ENCODE assay signal across 1 cellular context in the genomic region with DNA sequence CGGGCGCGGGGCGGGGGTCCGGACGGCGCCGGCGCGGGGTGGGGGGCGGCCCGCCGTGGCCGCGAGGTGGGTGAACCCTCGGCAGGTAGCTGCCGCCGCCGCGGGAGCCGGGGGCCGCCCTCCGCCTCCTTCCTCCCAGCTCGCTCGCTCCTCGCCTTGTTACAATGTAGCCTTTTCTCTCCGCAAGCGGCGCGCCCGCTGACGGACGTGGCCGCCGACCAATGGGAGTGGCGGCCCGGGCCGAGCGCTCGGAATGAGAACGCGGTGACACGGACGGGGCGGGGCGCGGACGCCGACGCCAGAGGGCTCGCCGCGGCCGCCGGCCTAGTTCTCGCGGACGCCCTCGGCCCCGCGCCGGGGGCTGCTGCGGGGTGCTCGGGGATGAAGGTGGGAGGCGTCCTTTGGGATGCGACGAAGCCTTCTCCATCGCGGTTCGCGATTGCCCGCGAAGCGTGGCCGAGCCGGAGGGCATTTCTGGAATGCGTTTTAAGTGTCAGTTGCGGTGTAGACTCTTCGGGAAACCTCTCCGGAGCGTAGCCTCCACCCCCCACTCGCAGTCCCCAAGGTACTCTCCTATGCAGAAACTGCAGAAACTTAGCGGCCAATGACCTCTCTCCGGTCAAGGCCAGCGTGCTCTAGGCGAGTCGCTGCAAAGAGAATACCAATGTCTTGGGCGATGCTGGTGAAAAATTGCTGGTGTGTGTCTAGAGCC.
TF ChIP-seq lines count a peak whose summit lies in the region.

No MANE protein-coding gene starts in this region.

TF ChIP-seq in HepG2, 621 proteins besides CTCF, POLR2A, EP300 and RAD21 (continued from another document and continues in another):
- TF ChIP-seq SIN3A (IDR thresholded peaks at IDR 0.05; ENCODE audit: borderline replicate concordance, low read depth, low read length) (no peak), ELF4 (CRISPR knock-in tag; IDR thresholded peaks at IDR 0.05; ENCODE audit: borderline replicate concordance) (no peak), ZNF713 (CRISPR knock-in tag; IDR thresholded peaks at IDR 0.05) (no peak), ZNF501 (CRISPR knock-in tag; IDR thresholded peaks at IDR 0.05) (no peak; the same call in 1 of the 2 replicates), ZNF780A (CRISPR knock-in tag; IDR thresholded peaks at IDR 0.05) (no peak), ZNF766 (CRISPR knock-in tag; IDR thresholded peaks at IDR 0.05; ENCODE audit: borderline replicate concordance) (peak; percentile 94), FOXA3 (CRISPR knock-in tag; IDR thresholded peaks at IDR 0.05) (peak; percentile 77), NPAS2 (CRISPR knock-in tag; IDR thresholded peaks at IDR 0.05; ENCODE audit: borderline replicate concordance) (no peak), ZIK1 (CRISPR knock-in tag; IDR thresholded peaks at IDR 0.05; ENCODE audit: borderline replicate concordance, low read depth) (no peak), MAFF (IDR thresholded peaks at IDR 0.05; ENCODE audit: low read depth, low read length) (no peak), CREB1 (IDR thresholded peaks at IDR 0.05) (peak; percentile 78), CREB1 (CRISPR knock-in tag; IDR thresholded peaks at IDR 0.05) (no peak), ZNF552 (CRISPR knock-in tag; IDR thresholded peaks at IDR 0.05; ENCODE audit: borderline replicate concordance) (no peak), ZNF558 (CRISPR knock-in tag; IDR thresholded peaks at IDR 0.05; ENCODE audit: borderline replicate concordance) (peak; percentile 61; the same call in 1 of the 2 replicates), ZNF605 (CRISPR knock-in tag; IDR thresholded peaks at IDR 0.05) (0 out of 2 replicates have a peak, but pooled peaks have one; percentile 39), REL (CRISPR knock-in tag; conservative IDR thresholded peaks at IDR 0.05) (no peak), PTBP1 (IDR thresholded peaks at IDR 0.05; ENCODE audit: low read depth, low read length, poor library complexity, severe bottlenecking) (no peak), NR3C1 (CRISPR knock-in tag; IDR thresholded peaks at IDR 0.05) (no peak), ZNF746 (CRISPR knock-in tag; IDR thresholded peaks at IDR 0.05) (no peak)
- TF ChIP-seq, protein P1, sequence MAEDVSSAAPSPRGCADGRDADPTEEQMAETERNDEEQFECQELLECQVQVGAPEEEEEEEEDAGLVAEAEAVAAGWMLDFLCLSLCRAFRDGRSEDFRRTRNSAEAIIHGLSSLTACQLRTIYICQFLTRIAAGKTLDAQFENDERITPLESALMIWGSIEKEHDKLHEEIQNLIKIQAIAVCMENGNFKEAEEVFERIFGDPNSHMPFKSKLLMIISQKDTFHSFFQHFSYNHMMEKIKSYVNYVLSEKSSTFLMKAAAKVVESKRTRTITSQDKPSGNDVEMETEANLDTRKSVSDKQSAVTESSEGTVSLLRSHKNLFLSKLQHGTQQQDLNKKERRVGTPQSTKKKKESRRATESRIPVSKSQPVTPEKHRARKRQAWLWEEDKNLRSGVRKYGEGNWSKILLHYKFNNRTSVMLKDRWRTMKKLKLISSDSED (CRISPR knock-in tag; IDR thresholded peaks at IDR 0.05): 0 out of 2 replicates have a peak, but pooled peaks have one; percentile 44
- TF ChIP-seq, protein P2, sequence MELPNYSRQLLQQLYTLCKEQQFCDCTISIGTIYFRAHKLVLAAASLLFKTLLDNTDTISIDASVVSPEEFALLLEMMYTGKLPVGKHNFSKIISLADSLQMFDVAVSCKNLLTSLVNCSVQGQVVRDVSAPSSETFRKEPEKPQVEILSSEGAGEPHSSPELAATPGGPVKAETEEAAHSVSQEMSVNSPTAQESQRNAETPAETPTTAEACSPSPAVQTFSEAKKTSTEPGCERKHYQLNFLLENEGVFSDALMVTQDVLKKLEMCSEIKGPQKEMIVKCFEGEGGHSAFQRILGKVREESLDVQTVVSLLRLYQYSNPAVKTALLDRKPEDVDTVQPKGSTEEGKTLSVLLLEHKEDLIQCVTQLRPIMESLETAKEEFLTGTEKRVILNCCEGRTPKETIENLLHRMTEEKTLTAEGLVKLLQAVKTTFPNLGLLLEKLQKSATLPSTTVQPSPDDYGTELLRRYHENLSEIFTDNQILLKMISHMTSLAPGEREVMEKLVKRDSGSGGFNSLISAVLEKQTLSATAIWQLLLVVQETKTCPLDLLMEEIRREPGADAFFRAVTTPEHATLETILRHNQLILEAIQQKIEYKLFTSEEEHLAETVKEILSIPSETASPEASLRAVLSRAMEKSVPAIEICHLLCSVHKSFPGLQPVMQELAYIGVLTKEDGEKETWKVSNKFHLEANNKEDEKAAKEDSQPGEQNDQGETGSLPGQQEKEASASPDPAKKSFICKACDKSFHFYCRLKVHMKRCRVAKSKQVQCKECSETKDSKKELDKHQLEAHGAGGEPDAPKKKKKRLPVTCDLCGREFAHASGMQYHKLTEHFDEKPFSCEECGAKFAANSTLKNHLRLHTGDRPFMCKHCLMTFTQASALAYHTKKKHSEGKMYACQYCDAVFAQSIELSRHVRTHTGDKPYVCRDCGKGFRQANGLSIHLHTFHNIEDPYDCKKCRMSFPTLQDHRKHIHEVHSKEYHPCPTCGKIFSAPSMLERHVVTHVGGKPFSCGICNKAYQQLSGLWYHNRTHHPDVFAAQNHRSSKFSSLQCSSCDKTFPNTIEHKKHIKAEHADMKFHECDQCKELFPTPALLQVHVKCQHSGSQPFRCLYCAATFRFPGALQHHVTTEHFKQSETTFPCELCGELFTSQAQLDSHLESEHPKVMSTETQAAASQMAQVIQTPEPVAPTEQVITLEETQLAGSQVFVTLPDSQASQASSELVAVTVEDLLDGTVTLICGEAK (IDR thresholded peaks at IDR 0.05): no peak
- TF ChIP-seq, protein P2 (CRISPR knock-in tag; IDR thresholded peaks at IDR 0.05): no peak; the same call in 1 of the 2 replicates
- TF ChIP-seq, protein P3, sequence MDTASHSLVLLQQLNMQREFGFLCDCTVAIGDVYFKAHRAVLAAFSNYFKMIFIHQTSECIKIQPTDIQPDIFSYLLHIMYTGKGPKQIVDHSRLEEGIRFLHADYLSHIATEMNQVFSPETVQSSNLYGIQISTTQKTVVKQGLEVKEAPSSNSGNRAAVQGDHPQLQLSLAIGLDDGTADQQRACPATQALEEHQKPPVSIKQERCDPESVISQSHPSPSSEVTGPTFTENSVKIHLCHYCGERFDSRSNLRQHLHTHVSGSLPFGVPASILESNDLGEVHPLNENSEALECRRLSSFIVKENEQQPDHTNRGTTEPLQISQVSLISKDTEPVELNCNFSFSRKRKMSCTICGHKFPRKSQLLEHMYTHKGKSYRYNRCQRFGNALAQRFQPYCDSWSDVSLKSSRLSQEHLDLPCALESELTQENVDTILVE (CRISPR knock-in tag; IDR thresholded peaks at IDR 0.05): peak; percentile 17; the same call in 1 of the 2 replicates
- TF ChIP-seq, protein P4, sequence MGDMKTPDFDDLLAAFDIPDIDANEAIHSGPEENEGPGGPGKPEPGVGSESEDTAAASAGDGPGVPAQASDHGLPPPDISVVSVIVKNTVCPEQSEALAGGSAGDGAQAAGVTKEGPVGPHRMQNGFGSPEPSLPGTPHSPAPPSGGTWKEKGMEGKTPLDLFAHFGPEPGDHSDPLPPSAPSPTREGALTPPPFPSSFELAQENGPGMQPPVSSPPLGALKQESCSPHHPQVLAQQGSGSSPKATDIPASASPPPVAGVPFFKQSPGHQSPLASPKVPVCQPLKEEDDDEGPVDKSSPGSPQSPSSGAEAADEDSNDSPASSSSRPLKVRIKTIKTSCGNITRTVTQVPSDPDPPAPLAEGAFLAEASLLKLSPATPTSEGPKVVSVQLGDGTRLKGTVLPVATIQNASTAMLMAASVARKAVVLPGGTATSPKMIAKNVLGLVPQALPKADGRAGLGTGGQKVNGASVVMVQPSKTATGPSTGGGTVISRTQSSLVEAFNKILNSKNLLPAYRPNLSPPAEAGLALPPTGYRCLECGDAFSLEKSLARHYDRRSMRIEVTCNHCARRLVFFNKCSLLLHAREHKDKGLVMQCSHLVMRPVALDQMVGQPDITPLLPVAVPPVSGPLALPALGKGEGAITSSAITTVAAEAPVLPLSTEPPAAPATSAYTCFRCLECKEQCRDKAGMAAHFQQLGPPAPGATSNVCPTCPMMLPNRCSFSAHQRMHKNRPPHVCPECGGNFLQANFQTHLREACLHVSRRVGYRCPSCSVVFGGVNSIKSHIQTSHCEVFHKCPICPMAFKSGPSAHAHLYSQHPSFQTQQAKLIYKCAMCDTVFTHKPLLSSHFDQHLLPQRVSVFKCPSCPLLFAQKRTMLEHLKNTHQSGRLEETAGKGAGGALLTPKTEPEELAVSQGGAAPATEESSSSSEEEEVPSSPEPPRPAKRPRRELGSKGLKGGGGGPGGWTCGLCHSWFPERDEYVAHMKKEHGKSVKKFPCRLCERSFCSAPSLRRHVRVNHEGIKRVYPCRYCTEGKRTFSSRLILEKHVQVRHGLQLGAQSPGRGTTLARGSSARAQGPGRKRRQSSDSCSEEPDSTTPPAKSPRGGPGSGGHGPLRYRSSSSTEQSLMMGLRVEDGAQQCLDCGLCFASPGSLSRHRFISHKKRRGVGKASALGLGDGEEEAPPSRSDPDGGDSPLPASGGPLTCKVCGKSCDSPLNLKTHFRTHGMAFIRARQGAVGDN (CRISPR knock-in tag; IDR thresholded peaks at IDR 0.05): peak; percentile 77
- TF ChIP-seq, protein P5, sequence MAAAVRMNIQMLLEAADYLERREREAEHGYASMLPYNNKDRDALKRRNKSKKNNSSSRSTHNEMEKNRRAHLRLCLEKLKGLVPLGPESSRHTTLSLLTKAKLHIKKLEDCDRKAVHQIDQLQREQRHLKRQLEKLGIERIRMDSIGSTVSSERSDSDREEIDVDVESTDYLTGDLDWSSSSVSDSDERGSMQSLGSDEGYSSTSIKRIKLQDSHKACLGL (CRISPR knock-in tag; IDR thresholded peaks at IDR 0.05): no peak; the same call in 1 of the 2 replicates
- TF ChIP-seq, protein P6, sequence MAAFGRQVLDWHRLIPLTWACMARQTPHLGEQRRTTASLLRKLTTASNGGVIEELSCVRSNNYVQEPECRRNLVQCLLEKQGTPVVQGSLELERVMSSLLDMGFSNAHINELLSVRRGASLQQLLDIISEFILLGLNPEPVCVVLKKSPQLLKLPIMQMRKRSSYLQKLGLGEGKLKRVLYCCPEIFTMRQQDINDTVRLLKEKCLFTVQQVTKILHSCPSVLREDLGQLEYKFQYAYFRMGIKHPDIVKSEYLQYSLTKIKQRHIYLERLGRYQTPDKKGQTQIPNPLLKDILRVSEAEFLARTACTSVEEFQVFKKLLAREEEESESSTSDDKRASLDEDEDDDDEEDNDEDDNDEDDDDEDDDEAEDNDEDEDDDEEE (CRISPR knock-in tag; IDR thresholded peaks at IDR 0.05): peak; percentile 67; the same call in 1 of the 2 replicates
- TF ChIP-seq, protein P7, sequence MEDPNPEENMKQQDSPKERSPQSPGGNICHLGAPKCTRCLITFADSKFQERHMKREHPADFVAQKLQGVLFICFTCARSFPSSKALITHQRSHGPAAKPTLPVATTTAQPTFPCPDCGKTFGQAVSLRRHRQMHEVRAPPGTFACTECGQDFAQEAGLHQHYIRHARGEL (CRISPR knock-in tag; IDR thresholded peaks at IDR 0.05): no peak
- TF ChIP-seq, protein P8, sequence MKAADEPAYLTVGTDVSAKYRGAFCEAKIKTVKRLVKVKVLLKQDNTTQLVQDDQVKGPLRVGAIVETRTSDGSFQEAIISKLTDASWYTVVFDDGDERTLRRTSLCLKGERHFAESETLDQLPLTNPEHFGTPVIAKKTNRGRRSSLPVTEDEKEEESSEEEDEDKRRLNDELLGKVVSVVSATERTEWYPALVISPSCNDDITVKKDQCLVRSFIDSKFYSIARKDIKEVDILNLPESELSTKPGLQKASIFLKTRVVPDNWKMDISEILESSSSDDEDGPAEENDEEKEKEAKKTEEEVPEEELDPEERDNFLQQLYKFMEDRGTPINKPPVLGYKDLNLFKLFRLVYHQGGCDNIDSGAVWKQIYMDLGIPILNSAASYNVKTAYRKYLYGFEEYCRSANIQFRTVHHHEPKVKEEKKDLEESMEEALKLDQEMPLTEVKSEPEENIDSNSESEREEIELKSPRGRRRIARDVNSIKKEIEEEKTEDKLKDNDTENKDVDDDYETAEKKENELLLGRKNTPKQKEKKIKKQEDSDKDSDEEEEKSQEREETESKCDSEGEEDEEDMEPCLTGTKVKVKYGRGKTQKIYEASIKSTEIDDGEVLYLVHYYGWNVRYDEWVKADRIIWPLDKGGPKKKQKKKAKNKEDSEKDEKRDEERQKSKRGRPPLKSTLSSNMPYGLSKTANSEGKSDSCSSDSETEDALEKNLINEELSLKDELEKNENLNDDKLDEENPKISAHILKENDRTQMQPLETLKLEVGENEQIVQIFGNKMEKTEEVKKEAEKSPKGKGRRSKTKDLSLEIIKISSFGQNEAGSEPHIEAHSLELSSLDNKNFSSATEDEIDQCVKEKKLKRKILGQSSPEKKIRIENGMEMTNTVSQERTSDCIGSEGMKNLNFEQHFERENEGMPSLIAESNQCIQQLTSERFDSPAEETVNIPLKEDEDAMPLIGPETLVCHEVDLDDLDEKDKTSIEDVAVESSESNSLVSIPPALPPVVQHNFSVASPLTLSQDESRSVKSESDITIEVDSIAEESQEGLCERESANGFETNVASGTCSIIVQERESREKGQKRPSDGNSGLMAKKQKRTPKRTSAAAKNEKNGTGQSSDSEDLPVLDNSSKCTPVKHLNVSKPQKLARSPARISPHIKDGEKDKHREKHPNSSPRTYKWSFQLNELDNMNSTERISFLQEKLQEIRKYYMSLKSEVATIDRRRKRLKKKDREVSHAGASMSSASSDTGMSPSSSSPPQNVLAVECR (CRISPR knock-in tag; IDR thresholded peaks at IDR 0.05; ENCODE audit: borderline replicate concordance): peak; percentile 50; the same call in 1 of the 2 replicates
